In the genomic region with DNA sequence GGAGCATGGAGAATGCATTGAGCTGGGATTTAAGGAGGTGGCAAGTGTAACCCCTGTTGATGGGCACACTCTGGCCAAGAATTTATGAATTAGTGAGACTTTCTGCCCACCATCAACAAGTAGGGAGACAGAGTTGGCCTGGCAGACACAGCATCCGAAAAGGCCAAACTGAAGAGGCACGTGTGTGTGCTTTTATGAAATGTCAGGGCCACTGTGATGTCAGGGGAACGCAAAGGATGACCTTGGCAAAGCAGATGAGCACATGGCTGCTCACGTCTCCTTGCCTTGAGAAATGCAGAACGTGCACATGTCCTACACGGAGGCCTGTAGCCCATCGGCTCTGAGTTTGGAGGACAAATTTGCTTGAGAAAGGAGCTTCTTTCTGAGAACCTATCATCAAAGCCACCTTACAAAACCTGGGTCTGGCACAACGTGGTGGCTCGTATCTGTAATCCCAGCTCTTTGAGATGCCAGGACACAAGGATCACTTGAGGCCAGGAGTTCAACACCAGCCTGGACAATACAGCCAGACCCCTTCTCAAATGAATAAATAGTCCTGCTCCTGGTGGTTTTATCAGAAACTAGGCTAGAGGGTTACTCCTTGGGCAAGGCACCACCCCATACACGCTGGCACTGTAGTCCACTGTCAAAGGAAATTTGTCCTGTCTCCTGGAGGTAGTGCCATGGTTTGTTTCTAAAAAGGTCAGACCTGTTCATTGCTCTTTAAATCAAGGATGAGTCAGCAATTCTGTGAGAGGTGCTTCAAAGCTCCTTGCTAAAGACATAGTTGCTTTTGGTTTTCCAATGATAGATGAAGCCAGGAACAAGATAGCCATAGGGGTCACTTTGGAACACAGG, we compare ENCODE assay signal across 8 cellular contexts. TPM values are rescaled to one million over a fixed set of nuclear protein-coding genes. Genes with fewer than 3 reads are reported as not detected.
DNase-seq lines count a peak whose midpoint lies in the region; ATAC-seq lines count a peak whose summit lies in the region.

No MANE protein-coding gene starts in this region.

- peaks cover 21% of the 10 kb centered on the region for H3K36me3 Mint-ChIP-seq in activated CD8-positive, alpha-beta T cell treated with anti-CD3 and anti-CD28 coated beads, Interleukin-2, amount 10 ng/mL, durations not matched to agents 7 days and 5 days (ENCODE audit: low read depth)
- H3K36me3 Mint-ChIP-seq in stimulated activated effector memory CD8-positive, alpha-beta T cell treated with anti-CD3 and anti-CD28 coated beads, Interleukin-12 subunit alpha, Interleukin-12 subunit beta, amount 100 ng/mL, for 72 hours = peaks cover 15% of the 10 kb centered on the region

- POLR2A ChIA-PET in activated CD8-positive, alpha-beta T cell treated with anti-CD3 and anti-CD28 coated beads, Interleukin-2, amount 10 ng/mL, durations not matched to agents 7 days and 5 days (lab: Charles Lee) = interaction anchor here (1.5 kb wide), 1 partner anchor 61 kb away, joined by 4 read pairs; no protein-coding TSS in a partner anchor

- H3K4me3 ChIP-seq in iPS-15b (ENCODE audit: low read depth, low read length) = peak overlapping the region; percentile 88

- CTCF ChIA-PET in activated CD8-positive, alpha-beta T cell treated with anti-CD3 and anti-CD28 coated beads, Interleukin-2, amount 10 ng/mL, durations not matched to agents 7 days and 5 days (lab: Charles Lee) = interaction anchor here (0.6 to 10.6 kb wide), 36 partner anchors 8 to 931 kb away, joined by 3 to 168 read pairs (median 5); no protein-coding TSS in a partner anchor

- H3K9me3 Mint-ChIP-seq in activated CD8-positive, alpha-beta T cell treated with anti-CD3 and anti-CD28 coated beads, Interleukin-2, amount 10 ng/mL, durations not matched to agents 7 days and 5 days (ENCODE audit: insufficient read depth) = no peaks in the 10 kb centered on the region
- H3K9me3 Mint-ChIP-seq in stimulated activated effector memory CD8-positive, alpha-beta T cell treated with anti-CD3 and anti-CD28 coated beads, Interleukin-12 subunit alpha, Interleukin-12 subunit beta, amount 100 ng/mL, for 72 hours = no peaks in the 10 kb centered on the region

- H3K27me3 Mint-ChIP-seq in activated CD8-positive, alpha-beta T cell treated with anti-CD3 and anti-CD28 coated beads, Interleukin-2, amount 10 ng/mL, durations not matched to agents 7 days and 5 days (ENCODE audit: low read depth) = peaks cover 25% of the 10 kb centered on the region

- peaks cover 27% of the 10 kb centered on the region for H3K4me1 Mint-ChIP-seq in activated CD8-positive, alpha-beta T cell treated with anti-CD3 and anti-CD28 coated beads, Interleukin-2, amount 10 ng/mL, durations not matched to agents 7 days and 5 days (ENCODE audit: low read depth)
- peaks cover 32% of the 10 kb centered on the region for H3K4me1 Mint-ChIP-seq in stimulated activated effector memory CD8-positive, alpha-beta T cell treated with anti-CD3 and anti-CD28 coated beads, Interleukin-12 subunit alpha, Interleukin-12 subunit beta, amount 100 ng/mL, for 72 hours

- no peak overlapping the region for H3K27ac Mint-ChIP-seq in activated CD8-positive, alpha-beta T cell treated with anti-CD3 and anti-CD28 coated beads, Interleukin-2, amount 10 ng/mL, durations not matched to agents 7 days and 5 days
- H3K27ac Mint-ChIP-seq in stimulated activated effector memory CD8-positive, alpha-beta T cell treated with anti-CD3 and anti-CD28 coated beads, Interleukin-12 subunit alpha, Interleukin-12 subunit beta, amount 100 ng/mL, for 72 hours = peak overlapping the region; percentile 91

- no peak for ATAC-seq in activated CD8-positive, alpha-beta T cell treated with anti-CD3 and anti-CD28 coated beads, Interleukin-2, amount 10 ng/mL, durations not matched to agents 7 days and 5 days
- no peak for ATAC-seq in stimulated activated effector memory CD8-positive, alpha-beta T cell treated with anti-CD3 and anti-CD28 coated beads, Interleukin-12 subunit alpha, Interleukin-12 subunit beta, amount 100 ng/mL, for 72 hours

- H3K27me3 ChIP-seq in iPS-15b (ENCODE audit: control insufficient read depth, insufficient read depth, low read length) = peaks cover 25% of the 10 kb centered on the region

- H3K4me1 ChIP-seq in iPS-15b (ENCODE audit: control insufficient read depth, insufficient read depth, low read length) = peaks cover 6% of the 10 kb centered on the region

- peak overlapping the region; percentile 84 for H3K4me3 Mint-ChIP-seq in activated CD8-positive, alpha-beta T cell treated with anti-CD3 and anti-CD28 coated beads, Interleukin-2, amount 10 ng/mL, durations not matched to agents 7 days and 5 days
- peak overlapping the region; percentile 91 for H3K4me3 Mint-ChIP-seq in stimulated activated effector memory CD8-positive, alpha-beta T cell treated with anti-CD3 and anti-CD28 coated beads, Interleukin-12 subunit alpha, Interleukin-12 subunit beta, amount 100 ng/mL, for 72 hours

- no peaks in the 10 kb centered on the region for H3K9me3 ChIP-seq in iPS-15b (ENCODE audit: control insufficient read depth, insufficient read depth, low read length)

- H3K9ac ChIP-seq in iPS-15b (ENCODE audit: low read depth, low read length) = no peak overlapping the region

- H3K36me3 ChIP-seq in iPS-15b (ENCODE audit: control insufficient read depth, insufficient read depth, low read length) = no peaks in the 10 kb centered on the region

- DNase-seq in DMS53 (lab: John Stamatoyannopoulos, UW) (peak; percentile 6), DMS53 treated with DMSO at 0.1 percent for 48 hours (lab: John Stamatoyannopoulos, UW; ENCODE audit: unreplicated experiment) (no peak), KG1 (lab: John Stamatoyannopoulos, UW) (no peak), NCI-H345 treated with DMSO at 0.1 percent for 48 hours (lab: John Stamatoyannopoulos, UW; ENCODE audit: unreplicated experiment) (no peak)
- DNase-seq in activated CD8-positive, alpha-beta T cell treated with anti-CD3 and anti-CD28 coated beads, Interleukin-2, amount 10 ng/mL, durations not matched to agents 7 days and 5 days = no peak
- no peak for DNase-seq in stimulated activated effector memory CD8-positive, alpha-beta T cell treated with anti-CD3 and anti-CD28 coated beads, Interleukin-12 subunit alpha, Interleukin-12 subunit beta, amount 100 ng/mL, for 72 hours (ENCODE audit: low spot score in 2 of 2)
- DNase-seq in stimulated activated naive CD4-positive, alpha-beta T cell treated with Interleukin-2 at 50 U/mL for 16 hours (lab: John Stamatoyannopoulos, UW) = no peak

RNA-seq across cellular contexts. Expression of a gene that starts 0.9 kb away (rescaled TPM):
- total RNA-seq in activated CD8-positive, alpha-beta T cell treated with anti-CD3 and anti-CD28 coated beads, Interleukin-2, amount 10 ng/mL, durations not matched to agents 7 days and 5 days = 10 to 100 TPM; 12.6 to 15.0 TPM
